Comparison of ENCODE assay signal across 10 cellular contexts in genomic region chr10:109966961-109967738, GRCh38. TPM values are rescaled to one million over a fixed set of nuclear protein-coding genes. Genes with fewer than 3 reads are reported as not detected.
DNase-seq lines count a peak whose midpoint lies in the region; ATAC-seq, FAIRE-seq and TF ChIP-seq lines count a peak whose summit lies in the region.
"Had no signal": no experiment of that assay in that cellular context is flagged by ENCODE, and none has a peak within 500 bp of the region (broad histone marks: within the 10 kb centered on the region; RNA-seq: fewer than 3 reads in every experiment).

No MANE protein-coding gene starts in this region.

- CTCF ChIA-PET in A549 (lab: Yijun Ruan, JAX) = interaction anchor here (1.3 to 2.0 kb wide), 2 partner anchors 10 to 49 kb away, joined by 3 to 4 read pairs; no protein-coding TSS in a partner anchor
- CTCF ChIA-PET in CD8-positive, alpha-beta T cell (lab: Charles Lee) = interaction anchor here (1.6 kb wide), 1 partner anchor 18 kb away, joined by 4 read pairs; no protein-coding TSS in a partner anchor

- no peak for TF ChIP-seq CTCF in A549 (IDR thresholded peaks at IDR 0.05)
- TF ChIP-seq CTCF in mesothelial cell of epicardium (IDR thresholded peaks at IDR 0.05; ENCODE audit: unreplicated experiment) = no peak
- no peak for TF ChIP-seq CTCF in omental fat pad (IDR thresholded peaks at IDR 0.05)
- TF ChIP-seq CTCF in tibial nerve (IDR thresholded peaks at IDR 0.05) = no peak
- TF ChIP-seq CTCF in CD8-positive, alpha-beta T cell (IDR thresholded peaks at IDR 0.05) = no peak

- POLR2A ChIA-PET in A549 (lab: Yijun Ruan, JAX) = interaction anchor here (0.6 kb wide), 1 partner anchor 83 kb away, joined by 3 read pairs; no protein-coding TSS in a partner anchor
- POLR2A ChIA-PET in CD8-positive, alpha-beta T cell (lab: Charles Lee) = interaction anchor here (1.5 kb wide), 1 partner anchor 83 kb away, joined by 3 read pairs; no protein-coding TSS in a partner anchor

- intact Hi-C loops in CD8-positive, alpha-beta T cell (cut with DNase I, micrococcal nuclease) = no loop called here

- H3K27me3 Mint-ChIP-seq in mesothelial cell of epicardium (ENCODE audit: low read depth) = no peaks in the 10 kb centered on the region
- no peaks in the 10 kb centered on the region for H3K27me3 Mint-ChIP-seq in CD8-positive, alpha-beta T cell (ENCODE audit: low read depth)
- H3K27me3 Mint-ChIP-seq: activated T-cell treated with anti-CD3 and anti-CD28 coated beads, Interleukin-2, amount 50 U/mL, for 24 hours had no signal

- no peaks in the 10 kb centered on the region for H3K36me3 Mint-ChIP-seq in mesothelial cell of epicardium
- no peaks in the 10 kb centered on the region for H3K36me3 Mint-ChIP-seq in CD8-positive, alpha-beta T cell

- H3K4me1 Mint-ChIP-seq in mesothelial cell of epicardium = peaks cover 47% of the 10 kb centered on the region
- H3K4me1 Mint-ChIP-seq in CD8-positive, alpha-beta T cell (ENCODE audit: low read depth) = peaks cover 4% of the 10 kb centered on the region

- H3K4me3 ChIP-seq in A549 = no peak overlapping the region
- no peak overlapping the region for H3K4me3 ChIP-seq in MG63
- H3K4me3 ChIP-seq in tibial nerve = no peak overlapping the region
- no peak overlapping the region for H3K4me3 ChIP-seq in CD8-positive, alpha-beta T cell (ENCODE audit: low read depth, low read length)

- H3K36me3 ChIP-seq in MG63 (no peaks in the 10 kb centered on the region), tibial nerve (no peaks in the 10 kb centered on the region)
- no peaks in the 10 kb centered on the region for H3K36me3 ChIP-seq in CD8-positive, alpha-beta T cell (ENCODE audit: insufficient read depth, low read length)

- TF ChIP-seq POLR2A in A549 (IDR thresholded peaks at IDR 0.05; ENCODE audit: low read length) (no peak), tibial nerve (IDR thresholded peaks at IDR 0.05) (no peak)

- H3K4me3 Mint-ChIP-seq in mesothelial cell of epicardium = no peak overlapping the region
- H3K4me3 Mint-ChIP-seq in CD8-positive, alpha-beta T cell = no peak overlapping the region
- H3K4me3 Mint-ChIP-seq: activated T-cell treated with anti-CD3 and anti-CD28 coated beads, Interleukin-2, amount 50 U/mL, for 24 hours had no signal

- H3K9me3 ChIP-seq in A549 = no peaks in the 10 kb centered on the region
- no peaks in the 10 kb centered on the region for H3K9me3 ChIP-seq in MG63
- no peaks in the 10 kb centered on the region for H3K9me3 ChIP-seq in tibial nerve
- H3K9me3 ChIP-seq in CD8-positive, alpha-beta T cell (ENCODE audit: low read length) = no peaks in the 10 kb centered on the region

- H3K27ac Mint-ChIP-seq in mesothelial cell of epicardium = peak overlapping the region; percentile 76
- no peak overlapping the region for H3K27ac Mint-ChIP-seq in CD8-positive, alpha-beta T cell
- H3K27ac Mint-ChIP-seq: activated T-cell treated with anti-CD3 and anti-CD28 coated beads, Interleukin-2, amount 50 U/mL, for 24 hours had no signal

- peak overlapping the region in 1 of 2 experiments; percentile 14; a peak in 4 of 6 replicates for H3K27ac ChIP-seq in A549
- peak overlapping the region in 1 of 4 donors; percentile 2 for H3K27ac ChIP-seq in tibial nerve
- no peak overlapping the region for H3K27ac ChIP-seq in CD8-positive, alpha-beta T cell (ENCODE audit: low read depth, low read length)

- TF ChIP-seq RAD21 in A549 (conservative IDR thresholded peaks at IDR 0.05 in 1 of 2, IDR thresholded peaks at IDR 0.05 in 1 of 2) = no peak

- no peaks in the 10 kb centered on the region for H3K27me3 ChIP-seq in MG63
- no peaks in the 10 kb centered on the region for H3K27me3 ChIP-seq in tibial nerve
- no peaks in the 10 kb centered on the region for H3K27me3 ChIP-seq in CD8-positive, alpha-beta T cell (ENCODE audit: insufficient read depth, low read length)

- ATAC-seq in A549 = peak in 1 of 2 experiments; percentile 50; a peak in 3 of 6 replicates
- ATAC-seq in HG03025 (IDR thresholded peaks at IDR 0.05; ENCODE audit: low FRiP score, unreplicated experiment) = no peak
- no peak for ATAC-seq in omental fat pad (ENCODE audit: low FRiP score)
- no peak for ATAC-seq in CD8-positive, alpha-beta T cell

- TF ChIP-seq EP300 in A549 (IDR thresholded peaks at IDR 0.05) (no peak), tibial nerve (IDR thresholded peaks at IDR 0.05) (no peak)

- 29% methylated on average over 9 of the region's 9 CpGs for WGBS in A549 (ENCODE audit: missing lambda C conversion rate)
- 40 to 45% methylated on average over 9 of the region's 9 CpGs for WGBS in tibial nerve, 2 donors

- H3K4me1 ChIP-seq in A549 (peaks cover 38% of the 10 kb centered on the region), tibial nerve (peaks cover 0 to 47% (median 9%) of the 10 kb centered on the region in 4 donors)
- no peaks in the 10 kb centered on the region for H3K4me1 ChIP-seq in CD8-positive, alpha-beta T cell (ENCODE audit: insufficient read depth, low read length)

- no peak for FAIRE-seq in A549 (lab: Jason Lieb, UNC)

- DNase-seq in A549 (ENCODE audit: low read depth in 1 of 2, low spot score in 1 of 2) = peak in 1 of 2 experiments; percentile 23
- DNase-seq in MG63 = peak; percentile 63
- peak; percentile 50 for DNase-seq in dedifferentiated amniotic fluid mesenchymal stem cell (ENCODE audit: extremely low spot score)
- no peak for DNase-seq in mesothelial cell of epicardium (ENCODE audit: low spot score in 2 of 2, unreplicated experiment in 2 of 2)
- no peak for DNase-seq in omental fat pad (ENCODE audit: low spot score)
- DNase-seq in tibial nerve (ENCODE audit: low spot score in 2 of 2) = no peak
- no peak for DNase-seq in CD8-positive, alpha-beta T cell
- DNase-seq: activated T-cell treated with anti-CD3 and anti-CD28 coated beads, Interleukin-2, amount 50 U/mL, for 24 hours; SIG-M5 had no signal

- H3K4me2 ChIP-seq in A549 = peak overlapping the region; percentile 63

- H3K9me3 Mint-ChIP-seq in mesothelial cell of epicardium = no peaks in the 10 kb centered on the region
- no peaks in the 10 kb centered on the region for H3K9me3 Mint-ChIP-seq in CD8-positive, alpha-beta T cell
- H3K9me3 Mint-ChIP-seq: activated T-cell treated with anti-CD3 and anti-CD28 coated beads, Interleukin-2, amount 50 U/mL, for 24 hours had no signal

TF ChIP-seq in A549, 52 proteins besides CTCF, POLR2A, EP300 and RAD21:
- TF ChIP-seq GATA3 (IDR thresholded peaks at IDR 0.05; ENCODE audit: borderline replicate concordance) (peak; percentile 32; the same call in 1 of the 2 replicates), KDM1A (IDR thresholded peaks at IDR 0.05; ENCODE audit: low read depth) (no peak)

RNA-seq across cellular contexts. Expression of gene ADD3, which starts 40.6 kb away (rescaled TPM):
- polyA plus RNA-seq in A549 (2011; rRNA removed) (48.2 and 49.1 TPM in 2 replicates), A549 (2017; fragmentation: RNase III; extraction: RNeasy Plus Mini Kit Qiagen cat#74134 plus additional on column Dnase treatment) (7.8 to 11.6 TPM (median 9.8 TPM) in 3 replicates)
- 7.3 and 14.4 TPM in 2 replicates for polyA plus RNA-seq in A549 (2012; cell fraction: cytosol; rRNA removed)
- 5.3 and 6.2 TPM in 2 replicates for polyA plus RNA-seq in A549 (2012; cell fraction: nucleus; rRNA removed)
- polyA minus RNA-seq in A549 (2011; rRNA and poly(A)+ RNA removed) = 36.2 and 37.6 TPM in 2 replicates
- 14.1 and 40.2 TPM in 2 replicates for total RNA-seq in MG63 (2014; rRNA removed; shearing (Covaris generic); ENCODE audit: low replicate concordance)
- total RNA-seq in mesothelial cell of epicardium (98.7 to 104 TPM (median 101 TPM) in 3 replicates), omental fat pad (100 to 1,000 TPM in 3 of 4 donors, 10 to 100 TPM in 1; 85.4 to 647 (median 252) TPM), tibial nerve (100 to 1,000 TPM; 208 to 639 (median 443) TPM)
- 100 to 1,000 TPM; 135 to 148 TPM for total RNA-seq in CD8-positive, alpha-beta T cell

RNA-seq across cellular contexts. Expression of gene XPNPEP1, which starts 43.8 kb away (rescaled TPM):
- polyA plus RNA-seq in A549 (2011; rRNA removed) (53.9 and 107 TPM in 2 replicates), A549 (2017; fragmentation: RNase III; extraction: RNeasy Plus Mini Kit Qiagen cat#74134 plus additional on column Dnase treatment) (30.6 to 32.7 TPM (median 32.5 TPM) in 3 replicates)
- 140 and 153 TPM in 2 replicates for polyA plus RNA-seq in A549 (2012; cell fraction: cytosol; rRNA removed)
- polyA plus RNA-seq in A549 (2012; cell fraction: nucleus; rRNA removed) = 122 and 185 TPM in 2 replicates
- 229 and 246 TPM in 2 replicates for polyA minus RNA-seq in A549 (2011; rRNA and poly(A)+ RNA removed)
- 63.4 and 130 TPM in 2 replicates for total RNA-seq in MG63 (2014; rRNA removed; shearing (Covaris generic); ENCODE audit: low replicate concordance)
- total RNA-seq in mesothelial cell of epicardium (85.6 to 88.7 TPM (median 87.7 TPM) in 3 replicates), omental fat pad (100 to 1,000 TPM in 1 of 4 donors, 10 to 100 TPM in 3; 52.8 to 101 (median 77.6) TPM), tibial nerve (10 to 100 TPM; 41.0 to 99.3 (median 62.4) TPM)
- total RNA-seq in CD8-positive, alpha-beta T cell = 10 to 100 TPM; 50.4 to 54.7 TPM

Comparison
In these comparisons a context has a peak if more than half of its experiments do, and no peak if none do; other contexts are left out.
1. DNase-seq: peak in MG63 (single experiment) and dedifferentiated amniotic fluid mesenchymal stem cell (single experiment); none in mesothelial cell of epicardium (0 of 2), omental fat pad (single experiment), tibial nerve (0 of 2) and CD8-positive, alpha-beta T cell (0 of 7).